In the genomic region with DNA sequence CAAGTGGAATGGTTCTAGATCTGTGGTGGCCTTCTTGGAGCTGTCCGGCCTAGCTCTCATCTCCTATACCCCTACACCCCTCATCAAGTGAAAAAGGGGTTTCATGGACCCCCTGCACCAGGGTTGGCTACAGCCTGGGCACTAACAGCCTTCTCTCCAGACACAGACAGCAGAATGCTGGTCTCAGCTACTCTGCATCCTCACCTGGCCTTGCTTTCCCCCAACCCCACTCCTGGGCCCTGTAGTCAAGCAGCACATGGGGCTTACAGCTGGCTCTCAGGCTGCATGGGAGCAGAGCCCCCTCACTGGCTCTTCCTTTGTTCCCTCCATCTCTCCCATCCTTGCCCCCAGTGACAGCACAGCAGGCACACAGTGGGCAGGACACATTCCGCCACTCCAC, we compare ENCODE assay signal across 37 cellular contexts. TPM values are rescaled to one million over a fixed set of nuclear protein-coding genes. Genes with fewer than 3 reads are reported as not detected.
"Had no signal": no experiment of that assay in that cellular context is flagged by ENCODE, and none has a peak within 500 bp of the region (broad histone marks: within the 10 kb centered on the region; RNA-seq: fewer than 3 reads in every experiment).

No MANE protein-coding gene starts in this region.

- DNase-seq: Karpas-422, Kasumi-1, KG1, MG63, MM.1S, MV-4-11, NCI-H1048, NCI-H1092 treated with DMSO at 0.1 percent for 48 hours, NCI-H1105, NCI-H1105 treated with DMSO at 0.1 percent for 48 hours, NCI-H1417, NCI-H1417 treated with DMSO at 0.1 percent for 48 hours, NCI-H1436, NCI-H1436 treated with DMSO at 0.1 percent for 48 hours, NCI-H146, NCI-H1694 treated with DMSO at 0.1 percent for 48 hours, NCI-H187, NCI-H187 treated with DMSO at 0.1 percent for 48 hours, NCI-H1930, NCI-H2029, NCI-H2029 treated with DMSO at 0.1 percent for 48 hours, NCI-H2081, NCI-H2081 treated with DMSO at 0.1 percent for 48 hours, NCI-H2107, NCI-H2171, NCI-H2171 treated with DMSO at 0.1 percent for 48 hours, NCI-H2227 treated with DMSO at 0.1 percent for 48 hours, NCI-H226, NCI-H345, NCI-H446, NCI-H446 treated with DMSO at 0.1 percent for 48 hours, NCI-H510A had no signal

- H3K27ac ChIP-seq: KMS-11 had no signal

- H3K9ac ChIP-seq: KMS-11 had no signal

- H3K36me3 ChIP-seq: MG63 had no signal

- H3K4me3 ChIP-seq: MG63 had no signal

- H3K4me2 ChIP-seq: KMS-11 had no signal

RNA-seq across cellular contexts. Expression of a gene that starts 20.8 kb away (rescaled TPM):
- total RNA-seq: LHCN-M2, M059J, MCF 10A, NCI-H460 had no signal
